ENCODE assay signal across 1 cellular context in genomic region chr3:124837730-124838186, GRCh38.
TF ChIP-seq lines count a peak whose summit lies in the region.

No MANE protein-coding gene starts in this region.

TF ChIP-seq in SK-N-SH, 30 proteins besides CTCF, POLR2A, EP300 and RAD21 (continued from another document):
- TF ChIP-seq TEAD4 (IDR thresholded peaks at IDR 0.05; ENCODE audit: borderline replicate concordance, insufficient read depth) (peak; percentile 55), RFX5 (IDR thresholded peaks at IDR 0.05; ENCODE audit: low read length) (no peak), ZBTB33 (IDR thresholded peaks at IDR 0.05; ENCODE audit: borderline replicate concordance, low read depth) (0 out of 2 replicates have a peak, but pooled peaks have one; percentile 22), JUND (IDR thresholded peaks at IDR 0.05) (peak; percentile 65), TAF1 (IDR thresholded peaks at IDR 0.05; ENCODE audit: borderline replicate concordance, low read depth, low read length) (no peak), SIN3A (IDR thresholded peaks at IDR 0.05; ENCODE audit: borderline replicate concordance, low read depth, low read length) (0 out of 2 replicates have a peak, but pooled peaks have one; percentile 43), FOXJ3 (CRISPR knock-in tag; IDR thresholded peaks at IDR 0.05) (peak; percentile 97), YY1 (IDR thresholded peaks at IDR 0.05; ENCODE audit: low read depth) (no peak), NFIC (IDR thresholded peaks at IDR 0.05; ENCODE audit: borderline replicate concordance) (peak; percentile 91), MXI1 (IDR thresholded peaks at IDR 0.05; ENCODE audit: low read depth, low read length) (peak; percentile 15; the same call in 1 of the 2 replicates), PBX3 (IDR thresholded peaks at IDR 0.05) (peak; percentile 60), TCF12 (IDR thresholded peaks at IDR 0.05) (peak; percentile 93), FOXM1 (IDR thresholded peaks at IDR 0.05; ENCODE audit: low read depth) (0 out of 2 replicates have a peak, but pooled peaks have one; percentile 23), EZH2phosphoT487 (IDR thresholded peaks at IDR 0.05; ENCODE audit: borderline replicate concordance, low read depth) (no peak), RCOR1 (IDR thresholded peaks at IDR 0.05; ENCODE audit: low read length) (peak; percentile 99), SMC3 (IDR thresholded peaks at IDR 0.05; ENCODE audit: low read depth, low read length) (peak; percentile 22; the same call in 1 of the 2 replicates), GABPA (IDR thresholded peaks at IDR 0.05; ENCODE audit: low read depth) (no peak), POLR2AphosphoS5 (IDR thresholded peaks at IDR 0.05; ENCODE audit: low read depth, low read length) (peak; percentile 78), NRF1 (IDR thresholded peaks at IDR 0.05; ENCODE audit: low read depth, low read length) (no peak), RXRA (IDR thresholded peaks at IDR 0.05; ENCODE audit: borderline replicate concordance, low read depth) (peak; percentile 99)
- TF ChIP-seq, protein P1, sequence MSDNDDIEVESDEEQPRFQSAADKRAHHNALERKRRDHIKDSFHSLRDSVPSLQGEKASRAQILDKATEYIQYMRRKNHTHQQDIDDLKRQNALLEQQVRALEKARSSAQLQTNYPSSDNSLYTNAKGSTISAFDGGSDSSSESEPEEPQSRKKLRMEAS (IDR thresholded peaks at IDR 0.05; ENCODE audit: low read depth) = peak; percentile 76
- TF ChIP-seq, protein P2, sequence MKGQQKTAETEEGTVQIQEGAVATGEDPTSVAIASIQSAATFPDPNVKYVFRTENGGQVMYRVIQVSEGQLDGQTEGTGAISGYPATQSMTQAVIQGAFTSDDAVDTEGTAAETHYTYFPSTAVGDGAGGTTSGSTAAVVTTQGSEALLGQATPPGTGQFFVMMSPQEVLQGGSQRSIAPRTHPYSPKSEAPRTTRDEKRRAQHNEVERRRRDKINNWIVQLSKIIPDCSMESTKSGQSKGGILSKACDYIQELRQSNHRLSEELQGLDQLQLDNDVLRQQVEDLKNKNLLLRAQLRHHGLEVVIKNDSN (IDR thresholded peaks at IDR 0.05; ENCODE audit: borderline replicate concordance, low read depth) = no peak
- TF ChIP-seq, protein P3, sequence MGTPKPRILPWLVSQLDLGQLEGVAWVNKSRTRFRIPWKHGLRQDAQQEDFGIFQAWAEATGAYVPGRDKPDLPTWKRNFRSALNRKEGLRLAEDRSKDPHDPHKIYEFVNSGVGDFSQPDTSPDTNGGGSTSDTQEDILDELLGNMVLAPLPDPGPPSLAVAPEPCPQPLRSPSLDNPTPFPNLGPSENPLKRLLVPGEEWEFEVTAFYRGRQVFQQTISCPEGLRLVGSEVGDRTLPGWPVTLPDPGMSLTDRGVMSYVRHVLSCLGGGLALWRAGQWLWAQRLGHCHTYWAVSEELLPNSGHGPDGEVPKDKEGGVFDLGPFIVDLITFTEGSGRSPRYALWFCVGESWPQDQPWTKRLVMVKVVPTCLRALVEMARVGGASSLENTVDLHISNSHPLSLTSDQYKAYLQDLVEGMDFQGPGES (IDR thresholded peaks at IDR 0.05; ENCODE audit: low read depth, low read length) = no peak
